ENCODE assay signal across 23 cellular contexts in the genomic region with DNA sequence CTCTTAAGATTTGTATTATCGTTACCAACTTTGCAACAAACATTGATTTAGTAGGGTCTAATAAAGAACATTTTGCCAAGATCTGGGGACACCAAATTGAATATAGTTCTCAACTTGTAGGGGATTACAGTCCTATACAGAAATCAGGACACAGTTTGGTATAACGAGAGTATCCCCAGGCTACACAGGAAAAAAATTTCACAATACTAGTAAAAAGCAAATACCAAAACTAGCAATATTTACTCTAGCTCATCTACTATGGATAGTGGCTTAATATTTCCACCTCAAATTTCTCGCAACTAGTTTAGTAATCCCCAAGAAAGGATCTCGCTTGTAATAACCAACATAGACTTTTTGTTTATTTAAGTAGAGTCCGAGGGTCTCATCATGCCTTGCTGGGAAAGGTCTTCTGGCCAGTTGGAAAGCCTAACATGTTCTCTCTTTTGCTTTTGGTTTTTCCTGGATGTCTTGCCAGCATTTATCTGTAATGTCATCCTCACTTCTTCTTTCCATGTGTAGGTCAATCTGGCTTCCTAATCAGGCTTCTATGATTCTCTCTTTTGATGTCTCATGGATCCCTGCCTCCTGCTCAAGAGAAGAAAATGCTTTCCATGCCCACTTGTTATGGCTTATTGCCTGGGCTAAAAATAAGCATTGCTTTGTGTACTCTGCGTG.
DNase-seq lines count a peak whose midpoint lies in the region; ATAC-seq and TF ChIP-seq lines count a peak whose summit lies in the region.
"Had no signal": no experiment of that assay in that cellular context is flagged by ENCODE, and none has a peak within 500 bp of the region (broad histone marks: within the 10 kb centered on the region; RNA-seq: fewer than 3 reads in every experiment).

No MANE protein-coding gene starts in this region.

- intact Hi-C loops in right lobe of liver (cut with DNase I) (no loop called here), sciatic nerve (cut with DNase I) (no loop called here)
- intact Hi-C loops in naive thymus-derived CD4-positive, alpha-beta T cell (cut with micrococcal nuclease) = no loop called here

- H3K4me3 Mint-ChIP-seq in naive thymus-derived CD4-positive, alpha-beta T cell = no peak overlapping the region
- H3K4me3 Mint-ChIP-seq: CD14-positive monocyte; CD4-positive, alpha-beta T cell; CD8-positive, alpha-beta memory T cell had no signal

- no peak for DNase-seq in left lobe of liver (ENCODE audit: low spot score)
- no peak for DNase-seq in right lobe of liver
- DNase-seq in sciatic nerve (ENCODE audit: low spot score) = no peak
- no peak for DNase-seq in T1000 (lab: John Stamatoyannopoulos, UW)
- DNase-seq in naive thymus-derived CD4-positive, alpha-beta T cell = no peak
- DNase-seq: 8988T; ACHN; AML-193; BE2C; CD4-positive, alpha-beta T cell; CD8-positive, alpha-beta memory T cell; DMS 273 treated with DMSO at 0.1 percent for 48 hours; DMS79; EL; GDM1; GM23248; H7; HCEC 1CT had no signal

- no peaks in the 10 kb centered on the region for H3K27me3 ChIP-seq in right lobe of liver
- H3K27me3 ChIP-seq in naive thymus-derived CD4-positive, alpha-beta T cell (ENCODE audit: control insufficient read depth in 2 of 2, insufficient read depth in 2 of 2, low read length in 2 of 2) = no peaks in the 10 kb centered on the region
- H3K27me3 ChIP-seq: BLaER1 treated with 17β-estradiol and CSF1 and Interleukin-3, amounts not matched to agents 10 nM and 100 nM had no signal

- peak overlapping the region in 2 of 3 donors; percentile 15 to 19 for H3K27ac ChIP-seq in right lobe of liver
- no peak overlapping the region for H3K27ac ChIP-seq in naive thymus-derived CD4-positive, alpha-beta T cell (ENCODE audit: low read depth, low read length)
- H3K27ac ChIP-seq: A549; BLaER1 treated with 17β-estradiol and CSF1 and Interleukin-3, amounts not matched to agents 10 nM and 100 nM; GM23248 had no signal

- H3K9me3 Mint-ChIP-seq in naive thymus-derived CD4-positive, alpha-beta T cell = peaks cover 0 to 2% (median 0%) of the 10 kb centered on the region in 11 donors
- H3K9me3 Mint-ChIP-seq: CD4-positive, alpha-beta T cell had no signal

- no peaks in the 10 kb centered on the region for H3K4me1 ChIP-seq in right lobe of liver
- no peaks in the 10 kb centered on the region for H3K4me1 ChIP-seq in naive thymus-derived CD4-positive, alpha-beta T cell (ENCODE audit: control insufficient read depth in 2 of 2, insufficient read depth in 2 of 2, low read length in 2 of 2)
- H3K4me1 ChIP-seq: A549; BE2C; BLaER1 treated with 17β-estradiol and CSF1 and Interleukin-3, amounts not matched to agents 10 nM and 100 nM had no signal

- TF ChIP-seq POLR2A in right lobe of liver (IDR thresholded peaks at IDR 0.05) = no peak

- ATAC-seq in left lobe of liver (peak; percentile 87), right lobe of liver (peak; percentile 86 to 94 (median 91)), sciatic nerve (peak; percentile 71), HG03045 (IDR thresholded peaks at IDR 0.05; ENCODE audit: unreplicated experiment) (no peak)
- no peak for ATAC-seq in naive thymus-derived CD4-positive, alpha-beta T cell
- ATAC-seq: A549, GM12878 had no signal

- CTCF ChIA-PET in naive thymus-derived CD4-positive, alpha-beta T cell (lab: Charles Lee) = no interaction called here

- H3K36me3 Mint-ChIP-seq in naive thymus-derived CD4-positive, alpha-beta T cell = no peaks in the 10 kb centered on the region
- H3K36me3 Mint-ChIP-seq: CD14-positive monocyte; CD8-positive, alpha-beta memory T cell had no signal

- no peaks in the 10 kb centered on the region for H3K9me3 ChIP-seq in right lobe of liver
- no peaks in the 10 kb centered on the region for H3K9me3 ChIP-seq in naive thymus-derived CD4-positive, alpha-beta T cell (ENCODE audit: control insufficient read depth in 2 of 3, low read length in 3 of 3)
- H3K9me3 ChIP-seq: A549; BE2C; BLaER1 treated with 17β-estradiol and CSF1 and Interleukin-3, amounts not matched to agents 10 nM and 100 nM had no signal

- no peak for TF ChIP-seq CTCF in right lobe of liver (IDR thresholded peaks at IDR 0.05)

- peaks cover 2 to 18% (median 13%) of the 10 kb centered on the region in 5 donors for H3K27me3 Mint-ChIP-seq in naive thymus-derived CD4-positive, alpha-beta T cell
- H3K27me3 Mint-ChIP-seq: CD8-positive, alpha-beta memory T cell had no signal

- H3K27ac Mint-ChIP-seq in naive thymus-derived CD4-positive, alpha-beta T cell = no peak overlapping the region
- H3K27ac Mint-ChIP-seq: CD14-positive monocyte; CD4-positive, alpha-beta T cell; CD8-positive, alpha-beta memory T cell had no signal

- POLR2A ChIA-PET in naive thymus-derived CD4-positive, alpha-beta T cell (lab: Charles Lee) = no interaction called here

- WGBS in right lobe of liver (ENCODE audit: insufficient coverage, low coverage, low lambda C conversion rate, missing lambda C conversion rate) = 25% methylated on average over 6 of the region's 6 CpGs

- H3K36me3 ChIP-seq in right lobe of liver = peaks cover 0 to 3% (median 0%) of the 10 kb centered on the region in 4 donors
- H3K36me3 ChIP-seq in naive thymus-derived CD4-positive, alpha-beta T cell (ENCODE audit: control insufficient read depth in 2 of 3, insufficient read depth in 3 of 3, low read length in 3 of 3) = no peaks in the 10 kb centered on the region
- H3K36me3 ChIP-seq: BE2C; BLaER1 treated with 17β-estradiol and CSF1 and Interleukin-3, amounts not matched to agents 10 nM and 100 nM had no signal

- H3K4me1 Mint-ChIP-seq in naive thymus-derived CD4-positive, alpha-beta T cell = no peaks in the 10 kb centered on the region
- H3K4me1 Mint-ChIP-seq: CD14-positive monocyte; CD8-positive, alpha-beta memory T cell had no signal

- H3K4me3 ChIP-seq in right lobe of liver = no peak overlapping the region
- no peak overlapping the region for H3K4me3 ChIP-seq in naive thymus-derived CD4-positive, alpha-beta T cell (ENCODE audit: low read length)
- H3K4me3 ChIP-seq: A549; BLaER1 treated with 17β-estradiol and CSF1 and Interleukin-3, amounts not matched to agents 10 nM and 100 nM; GM12878; GM23248 had no signal

Comparison
In these comparisons a context has a peak if more than half of its experiments do, and no peak if none do; other contexts are left out.
1. ATAC-seq: peak in left lobe of liver (single experiment), right lobe of liver (4 of 4) and sciatic nerve (single experiment); none in HG03045 (single experiment) and naive thymus-derived CD4-positive, alpha-beta T cell (single experiment).